In genomic region chr6:116059713-116060571, GRCh38 we compare ENCODE assay signal across 8 cellular contexts. TPM values are rescaled to one million over a fixed set of nuclear protein-coding genes. Genes with fewer than 3 reads are reported as not detected.
DNase-seq lines count a peak whose midpoint lies in the region; ATAC-seq, FAIRE-seq and TF ChIP-seq lines count a peak whose summit lies in the region.

No MANE protein-coding gene starts in this region.

- dilution Hi-C loops in mammary epithelial cell (cut with HindIII; ENCODE audit: low sequenced_read_pairs): no loop called here

- peaks cover 7% of the 10 kb centered on the region for H3K27me3 Mint-ChIP-seq in activated CD4-positive, alpha-beta memory T cell treated with anti-CD3 and anti-CD28 coated beads for 36 hours
- H3K27me3 Mint-ChIP-seq in immature natural killer cell (ENCODE audit: low read depth in 3 of 3): peaks cover 2 to 5% (median 3%) of the 10 kb centered on the region in 3 donors

- H3K4me1 ChIP-seq in A549 (peaks cover 21% of the 10 kb centered on the region), mammary epithelial cell (ENCODE audit: insufficient read depth, low read length) (peaks cover 18% of the 10 kb centered on the region), ovary (ENCODE audit: insufficient read depth) (no peaks in the 10 kb centered on the region)

- TF ChIP-seq EP300 in A549 (IDR thresholded peaks at IDR 0.05) (no peak), ovary (IDR thresholded peaks at IDR 0.05) (no peak)

- in situ Hi-C loops in mammary epithelial cell (cut with MboI; ENCODE audit: low sequenced_read_pairs in 2 of 2): no loop called here

- no peak for FAIRE-seq in A549 (lab: Jason Lieb, UNC)

- TF ChIP-seq CTCF in A549 (IDR thresholded peaks at IDR 0.05) (no peak), mammary epithelial cell (conservative IDR thresholded peaks at IDR 0.05 in 1 of 2, IDR thresholded peaks at IDR 0.05 in 1 of 2; ENCODE audit: extremely low read depth in 1 of 2, insufficient read depth in 1 of 2, low read depth in 1 of 2, low read length in 2 of 2) (no peak), ovary (IDR thresholded peaks at IDR 0.05) (no peak)

- H3K9ac ChIP-seq in mammary epithelial cell (ENCODE audit: insufficient read depth, low read length): peak overlapping the region; percentile 80

- H3K4me3 ChIP-seq in A549: peak overlapping the region; percentile 72
- H3K4me3 ChIP-seq in mammary epithelial cell (replicated peaks in 1 of 3; ENCODE audit: insufficient read depth in 1 of 3, low read depth in 2 of 3, low read length in 3 of 3): peak overlapping the region; percentile 44 to 69 (median 61)
- peak overlapping the region; percentile 40 for H3K4me3 ChIP-seq in ovary

- H4K20me1 ChIP-seq in mammary epithelial cell (ENCODE audit: insufficient read depth, low read length): no peaks in the 10 kb centered on the region

- H3K36me3 ChIP-seq in mammary epithelial cell (ENCODE audit: insufficient read depth, low read length) (no peaks in the 10 kb centered on the region), ovary (no peaks in the 10 kb centered on the region)

- H3K79me2 ChIP-seq in mammary epithelial cell (ENCODE audit: insufficient read depth, low read length): peaks cover 41% of the 10 kb centered on the region

- DNase-seq in A549 (ENCODE audit: low read depth in 1 of 2, low spot score in 1 of 2) (no peak), mammary epithelial cell (peak; percentile 70), ovary (peak in 1 of 5 donors; percentile 33), NCI-H446 (lab: John Stamatoyannopoulos, UW) (no peak), immature natural killer cell (no peak)
- DNase-seq in activated CD4-positive, alpha-beta memory T cell treated with anti-CD3 and anti-CD28 coated beads for 36 hours: no peak

- no peak overlapping the region for H3K27ac Mint-ChIP-seq in activated CD4-positive, alpha-beta memory T cell treated with anti-CD3 and anti-CD28 coated beads for 36 hours
- H3K27ac Mint-ChIP-seq in immature natural killer cell: no peak overlapping the region

- BruUV-seq in mammary epithelial cell (replicated peaks; lab: Mats Ljungman, UMichigan): TSS peak; percentile 59

- H3K4me2 ChIP-seq in A549 (peak overlapping the region; percentile 82), mammary epithelial cell (ENCODE audit: insufficient read depth, low read depth, low read length) (peak overlapping the region; percentile 81)

- POLR2A ChIA-PET in A549 (lab: Yijun Ruan, JAX): interaction anchor here (0.8 to 1.3 kb wide), 7 partner anchors 14 to 48 kb away, joined by 3 to 17 read pairs (median 4); partner anchors contain the start of gene NT5DC1
- POLR2A ChIA-PET in activated CD4-positive, alpha-beta memory T cell treated with anti-CD3 and anti-CD28 coated beads for 36 hours (lab: Charles Lee): no interaction called here

- peak overlapping the region; percentile 84 to 92 for H3K27ac ChIP-seq in A549
- peak overlapping the region; percentile 84 for H3K27ac ChIP-seq in mammary epithelial cell (ENCODE audit: insufficient read depth, low read depth, low read length)
- peak overlapping the region; percentile 49 to 58 for H3K27ac ChIP-seq in ovary

- H3K27me3 ChIP-seq in mammary epithelial cell (ENCODE audit: insufficient read depth, low read length) (no peaks in the 10 kb centered on the region), ovary (no peaks in the 10 kb centered on the region)

- H3K9me3 ChIP-seq in A549: no peaks in the 10 kb centered on the region
- no peaks in the 10 kb centered on the region for H3K9me3 ChIP-seq in mammary epithelial cell (replicated peaks; ENCODE audit: insufficient read depth, low read length)
- no peaks in the 10 kb centered on the region for H3K9me3 ChIP-seq in ovary

- peak; percentile 53 to 62 for ATAC-seq in A549
- peak; percentile 82 for ATAC-seq in GM19452 (IDR thresholded peaks at IDR 0.05; ENCODE audit: unreplicated experiment)
- peak; percentile 71 for ATAC-seq in HG03571 (IDR thresholded peaks at IDR 0.05; ENCODE audit: unreplicated experiment)

- H3K36me3 Mint-ChIP-seq in activated CD4-positive, alpha-beta memory T cell treated with anti-CD3 and anti-CD28 coated beads for 36 hours: no peaks in the 10 kb centered on the region
- no peaks in the 10 kb centered on the region for H3K36me3 Mint-ChIP-seq in immature natural killer cell

- H3K4me3 Mint-ChIP-seq in activated CD4-positive, alpha-beta memory T cell treated with anti-CD3 and anti-CD28 coated beads for 36 hours: no peak overlapping the region
- H3K4me3 Mint-ChIP-seq in immature natural killer cell: no peak overlapping the region

- TF ChIP-seq POLR2A in A549 (IDR thresholded peaks at IDR 0.05; ENCODE audit: low read length): no peak
- no peak for TF ChIP-seq POLR2A in ovary (IDR thresholded peaks at IDR 0.05)

- peak overlapping the region; percentile 95 for H2AFZ ChIP-seq in mammary epithelial cell (ENCODE audit: low read depth, low read length)

- WGBS in A549 (ENCODE audit: missing lambda C conversion rate): 2% methylated on average over 13 of the region's 13 CpGs
- 1% methylated on average over 12 of the region's 13 CpGs for WGBS in mammary epithelial cell (ENCODE audit: low coverage, missing lambda C conversion rate)
- WGBS in ovary, 3 donors: 27 to 48% (median 28%) methylated on average over 13 of the region's 13 CpGs

- CTCF ChIA-PET in A549 (lab: Yijun Ruan, JAX): interaction anchor here (0.8 to 2.4 kb wide), 18 partner anchors 8 to 59 kb away, joined by 3 to 9 read pairs (median 4); no protein-coding TSS in a partner anchor
- CTCF ChIA-PET in mammary epithelial cell (lab: Charles Lee; ENCODE audit: low non-redundant PET): interaction anchor here (1.0 to 1.3 kb wide), 2 partner anchors 37 to 49 kb away, joined by 3 to 20 read pairs; no protein-coding TSS in a partner anchor
- CTCF ChIA-PET in activated CD4-positive, alpha-beta memory T cell treated with anti-CD3 and anti-CD28 coated beads for 36 hours (lab: Charles Lee): no interaction called here

- intact Hi-C loops in mammary epithelial cell (cut with micrococcal nuclease) (loop anchor here (1.0 to 2.0 kb wide), 2 partner anchors 41 to 49 kb away; partner anchors contain the start of gene NT5DC1), ovary (cut with DNase I) (no loop called here)
- intact Hi-C loops in activated CD4-positive, alpha-beta memory T cell treated with anti-CD3 and anti-CD28 coated beads for 36 hours (cut with micrococcal nuclease): no loop called here

- H3K9me3 Mint-ChIP-seq in activated CD4-positive, alpha-beta memory T cell treated with anti-CD3 and anti-CD28 coated beads for 36 hours: no peaks in the 10 kb centered on the region
- H3K9me3 Mint-ChIP-seq in immature natural killer cell: no peaks in the 10 kb centered on the region

- no peak for TF ChIP-seq RAD21 in A549 (conservative IDR thresholded peaks at IDR 0.05 in 1 of 2, IDR thresholded peaks at IDR 0.05 in 1 of 2)

- H3K4me1 Mint-ChIP-seq in activated CD4-positive, alpha-beta memory T cell treated with anti-CD3 and anti-CD28 coated beads for 36 hours (ENCODE audit: low read depth): no peaks in the 10 kb centered on the region
- H3K4me1 Mint-ChIP-seq in immature natural killer cell: no peaks in the 10 kb centered on the region

TF ChIP-seq in A549, 52 proteins besides CTCF, POLR2A, EP300 and RAD21 (continues in another document):
- TF ChIP-seq FOSB (CRISPR knock-in tag; IDR thresholded peaks at IDR 0.05) (no peak), ATOH8 (CRISPR knock-in tag; IDR thresholded peaks at IDR 0.05; ENCODE audit: low read depth) (no peak), E2F6 (IDR thresholded peaks at IDR 0.05; ENCODE audit: borderline replicate concordance, low read depth) (no peak), HOXB5 (CRISPR knock-in tag; IDR thresholded peaks at IDR 0.05) (no peak), JUNB (IDR thresholded peaks at IDR 0.05) (no peak)

RNA-seq across cellular contexts. Expression of gene FRK, which starts 0.7 kb away (rescaled TPM):
- 6.7 and 8.9 TPM in 2 replicates for polyA plus RNA-seq in A549 (2011; rRNA removed)
- 0.67 and 0.93 TPM in 2 replicates for polyA plus RNA-seq in A549 (2012; cell fraction: cytosol; rRNA removed)
- 0.82 and 1.2 TPM in 2 replicates for polyA plus RNA-seq in A549 (2012; cell fraction: nucleus; rRNA removed)
- 1.7 to 2.2 TPM (median 2.1 TPM) in 3 replicates for polyA plus RNA-seq in A549 (2017; fragmentation: RNase III; extraction: RNeasy Plus Mini Kit Qiagen cat#74134 plus additional on column Dnase treatment)
- 15.4 and 18.7 TPM in 2 replicates for polyA minus RNA-seq in A549 (2011; rRNA and poly(A)+ RNA removed)
- total RNA-seq in mammary epithelial cell: 1 to 10 TPM; 3.2 to 6.2 TPM
- 1.4 TPM for polyA plus RNA-seq in mammary epithelial cell
- 7.8 TPM for polyA minus RNA-seq in mammary epithelial cell
- total RNA-seq in ovary: 1 to 10 TPM in 4 of 7 donors, under 1 TPM in 3; 0.38 to 3.2 (median 1.1) TPM
- 1 to 10 TPM in 1 of 2 donors, under 1 TPM in 1; 0.75 to 3.5 TPM for polyA plus RNA-seq in ovary
- total RNA-seq in activated CD4-positive, alpha-beta memory T cell treated with anti-CD3 and anti-CD28 coated beads for 36 hours: under 1 TPM; 0.02 TPM
- polyA plus RNA-seq in immature natural killer cell: not detected

RNA-seq across cellular contexts. Expression of gene NT5DC1, which starts 40.7 kb away (rescaled TPM):
- polyA plus RNA-seq in A549 (2011; rRNA removed) (27.2 and 31.5 TPM in 2 replicates), A549 (2017; fragmentation: RNase III; extraction: RNeasy Plus Mini Kit Qiagen cat#74134 plus additional on column Dnase treatment) (26.9 to 28.6 TPM (median 27.0 TPM) in 3 replicates), mammary epithelial cell (35.1 TPM), ovary (10 to 100 TPM; 14.4 to 25.5 TPM), immature natural killer cell (10 to 100 TPM; 30.6 to 44.8 (median 35.9) TPM)
- 14.2 and 16.1 TPM in 2 replicates for polyA plus RNA-seq in A549 (2012; cell fraction: cytosol; rRNA removed)
- 15.3 and 19.4 TPM in 2 replicates for polyA plus RNA-seq in A549 (2012; cell fraction: nucleus; rRNA removed)
- 14.6 and 15.8 TPM in 2 replicates for polyA minus RNA-seq in A549 (2011; rRNA and poly(A)+ RNA removed)
- total RNA-seq in mammary epithelial cell (10 to 100 TPM; 11.3 to 47.6 TPM), ovary (10 to 100 TPM in 6 of 7 donors, 1 to 10 TPM in 1; 5.1 to 33.9 (median 27.8) TPM)
- 46.5 TPM for polyA minus RNA-seq in mammary epithelial cell
- total RNA-seq in activated CD4-positive, alpha-beta memory T cell treated with anti-CD3 and anti-CD28 coated beads for 36 hours: 10 to 100 TPM; 51.1 to 51.3 TPM
